In the genomic region with DNA sequence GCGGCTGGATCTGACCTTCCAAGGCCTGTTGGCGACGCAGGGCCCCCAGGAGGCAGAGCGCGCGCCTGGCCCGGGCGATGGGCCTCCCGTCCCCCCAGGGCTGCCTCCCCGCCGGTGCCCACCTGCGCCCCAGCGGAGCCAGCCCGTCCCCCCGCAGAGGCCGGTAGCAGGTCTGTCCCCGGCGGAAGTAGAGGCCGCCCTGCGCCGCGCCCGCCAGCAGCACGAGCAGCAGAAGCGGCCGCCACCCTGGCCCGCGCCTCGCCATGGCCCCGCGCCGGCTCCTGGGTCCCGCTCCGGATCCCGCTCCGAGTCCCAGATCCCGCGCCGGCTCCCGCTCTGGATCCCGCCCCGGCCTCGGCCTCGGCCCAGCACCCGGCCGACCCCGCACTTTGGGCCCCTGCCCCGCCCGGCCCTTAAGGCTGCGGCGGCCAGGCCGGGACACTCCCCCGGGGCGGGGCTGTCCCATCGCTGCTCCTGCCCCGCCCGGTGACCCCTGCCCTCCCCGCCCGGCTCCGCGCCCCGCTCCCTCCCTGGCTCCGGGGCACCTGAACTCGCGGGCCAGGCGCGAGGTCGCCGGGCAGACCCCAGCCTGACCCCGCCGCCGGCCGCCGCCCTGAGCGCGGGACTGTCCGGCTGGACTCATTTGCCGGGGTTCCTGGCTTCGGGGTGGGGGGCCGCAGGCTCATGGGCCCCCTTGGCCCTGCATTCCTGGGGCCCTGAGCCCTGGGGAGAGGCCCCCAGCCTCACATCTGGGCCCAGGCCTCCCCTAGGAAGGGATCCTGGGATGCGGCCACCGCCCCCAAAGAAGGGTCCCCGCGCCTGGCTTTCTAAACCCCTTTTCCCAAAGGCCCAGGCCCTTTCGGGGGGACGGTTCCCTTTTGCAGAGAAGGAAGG, we compare ENCODE assay signal across 8 cellular contexts. TPM values are rescaled to one million over a fixed set of nuclear protein-coding genes. Genes with fewer than 3 reads are reported as not detected.
DNase-seq lines count a peak whose midpoint lies in the region; ATAC-seq and TF ChIP-seq lines count a peak whose summit lies in the region.

A gene (minus strand): TSS at position 391 of the 894 bp plus-strand sequence. CDS start 126 bp downstream, at position 265.

- H3K9me3 ChIP-seq in OCI-LY1 (ENCODE audit: low read length) = no peaks in the 10 kb centered on the region

- H3K79me2 ChIP-seq in OCI-LY1 (ENCODE audit: insufficient read depth, low read length) = no peaks in the 10 kb centered on the region

- peak; percentile 29 for ATAC-seq in GM21381 (IDR thresholded peaks at IDR 0.05; ENCODE audit: unreplicated experiment)
- peak; percentile 92 for ATAC-seq in Right ventricle myocardium superior (ENCODE audit: poor library complexity)
- ATAC-seq in HG03521 (IDR thresholded peaks at IDR 0.05; ENCODE audit: unreplicated experiment) = no peak

- peaks cover 63% of the 10 kb centered on the region for H3K4me1 ChIP-seq in OCI-LY1 (ENCODE audit: insufficient read depth, low read length, severe bottlenecking)

- H3K36me3 ChIP-seq in OCI-LY1 (ENCODE audit: insufficient read depth, low read length) = peaks cover 21% of the 10 kb centered on the region; the same call in 1 of the 2 replicates

- peak within 1 kb of the TSS; percentile 75 for H3K4me3 Mint-ChIP-seq in activated naive CD8-positive, alpha-beta T cell treated with anti-CD3 and anti-CD28 coated beads for 36 hours
- peak within 1 kb of the TSS; percentile 66 for H3K4me3 Mint-ChIP-seq in progenitor cell of endocrine pancreas (ENCODE audit: low read depth)

- peak within 1 kb of the TSS; percentile 96 for H3K4me3 ChIP-seq in AG09309 (ENCODE audit: control insufficient read depth, low read depth, low read length)
- H3K4me3 ChIP-seq in OCI-LY1 (ENCODE audit: low read depth, low read length, poor library complexity, severe bottlenecking) = peak within 1 kb of the TSS; percentile 91

- H3K27me3 ChIP-seq in OCI-LY1 (ENCODE audit: insufficient read depth, low read length) = no peaks in the 10 kb centered on the region

- intact Hi-C loops in Right ventricle myocardium superior (cut with DNase I) = no loop called here

- H2AFZ ChIP-seq in OCI-LY1 (ENCODE audit: low read length) = no peak within 1 kb of the TSS

- peaks cover 3% of the 10 kb centered on the region for H3K36me3 Mint-ChIP-seq in activated naive CD8-positive, alpha-beta T cell treated with anti-CD3 and anti-CD28 coated beads for 36 hours
- H3K36me3 Mint-ChIP-seq in progenitor cell of endocrine pancreas (ENCODE audit: insufficient read depth) = peaks cover 2% of the 10 kb centered on the region

- H3K4me1 Mint-ChIP-seq in activated naive CD8-positive, alpha-beta T cell treated with anti-CD3 and anti-CD28 coated beads for 36 hours = peaks cover 31% of the 10 kb centered on the region
- peaks cover 3% of the 10 kb centered on the region for H3K4me1 Mint-ChIP-seq in progenitor cell of endocrine pancreas (ENCODE audit: low read depth)

- peak within 1 kb of the TSS; percentile 85 for H3K4me2 ChIP-seq in OCI-LY1 (ENCODE audit: low read length)

- H3K27ac Mint-ChIP-seq in activated naive CD8-positive, alpha-beta T cell treated with anti-CD3 and anti-CD28 coated beads for 36 hours = peak within 1 kb of the TSS; percentile 67
- no peak within 1 kb of the TSS for H3K27ac Mint-ChIP-seq in progenitor cell of endocrine pancreas

- no peaks in the 10 kb centered on the region for H3K9me2 ChIP-seq in OCI-LY1 (ENCODE audit: low read depth, low read length)

- H3K27me3 Mint-ChIP-seq in activated naive CD8-positive, alpha-beta T cell treated with anti-CD3 and anti-CD28 coated beads for 36 hours = no peaks in the 10 kb centered on the region
- peaks cover 23% of the 10 kb centered on the region for H3K27me3 Mint-ChIP-seq in progenitor cell of endocrine pancreas

- H3K9ac ChIP-seq in OCI-LY1 (ENCODE audit: low read length) = peak within 1 kb of the TSS; percentile 90

- H3K27ac ChIP-seq in OCI-LY1 (ENCODE audit: low read depth, low read length, poor library complexity, severe bottlenecking) = peak within 1 kb of the TSS; percentile 91

- TF ChIP-seq CTCF in AG09309 (IDR thresholded peaks at IDR 0.05; ENCODE audit: control insufficient read depth, insufficient read depth, low read depth, low read length, missing control alignments) (no peak), OCI-LY1 (IDR thresholded peaks at IDR 0.05; ENCODE audit: low read length) (no peak), progenitor cell of endocrine pancreas (IDR thresholded peaks at IDR 0.05; ENCODE audit: unreplicated experiment) (no peak)

- no peaks in the 10 kb centered on the region for H3F3A ChIP-seq in OCI-LY1 (ENCODE audit: insufficient read depth, low read length)

- H3K9me3 Mint-ChIP-seq in activated naive CD8-positive, alpha-beta T cell treated with anti-CD3 and anti-CD28 coated beads for 36 hours = no peaks in the 10 kb centered on the region
- no peaks in the 10 kb centered on the region for H3K9me3 Mint-ChIP-seq in progenitor cell of endocrine pancreas (ENCODE audit: low read depth)

- no peaks in the 10 kb centered on the region for H4K20me1 ChIP-seq in OCI-LY1 (ENCODE audit: insufficient read depth, low read length)

- DNase-seq in AG09309 (ENCODE audit: low read depth) (no peak), Right ventricle myocardium superior (peak; percentile 85), progenitor cell of endocrine pancreas (ENCODE audit: low spot score, unreplicated experiment) (peak; percentile 25), G401 (ENCODE audit: low spot score) (no peak)
- DNase-seq in activated naive CD8-positive, alpha-beta T cell treated with anti-CD3 and anti-CD28 coated beads for 36 hours = peak; percentile 59

- in situ Hi-C loops in G401 (cut with HindIII; ENCODE audit: low sequenced_read_pairs) = no loop called here

RNA-seq across cellular contexts. Expression of the gene that starts here (rescaled TPM):
- total RNA-seq in activated naive CD8-positive, alpha-beta T cell treated with anti-CD3 and anti-CD28 coated beads for 36 hours = 10 to 100 TPM; 24.6 to 25.4 TPM
- total RNA-seq in Right ventricle myocardium superior (133 TPM), progenitor cell of endocrine pancreas (61.4 and 65.6 TPM in 2 replicates)
- not detected in 2 replicates for total RNA-seq in G401 (2014; rRNA removed; shearing (Covaris generic))

Comparison
In these comparisons a context has a peak if more than half of its experiments do, and no peak if none do; other contexts are left out.
1. RNA of the gene that starts here (total RNA-seq): 133 TPM in Right ventricle myocardium superior (single experiment), 61.4 to 65.6 TPM in progenitor cell of endocrine pancreas and 24.6 to 25.4 TPM in activated naive CD8-positive, alpha-beta T cell treated with anti-CD3 and anti-CD28 coated beads for 36 hours; not detected in G401; every median in the first group is over 10 times any median in the second.
2. DNase-seq: peak in activated naive CD8-positive, alpha-beta T cell treated with anti-CD3 and anti-CD28 coated beads for 36 hours (single experiment), Right ventricle myocardium superior (single experiment) and progenitor cell of endocrine pancreas (single experiment); none in AG09309 (single experiment) and G401 (single experiment).